ENCODE assay signal across 8 cellular contexts in genomic region chr1:202315576-202316168, GRCh38. TPM values are rescaled to one million over a fixed set of nuclear protein-coding genes. Genes with fewer than 3 reads are reported as not detected.
DNase-seq lines count a peak whose midpoint lies in the region; ATAC-seq and TF ChIP-seq lines count a peak whose summit lies in the region.

No MANE protein-coding gene starts in this region.

- DNase-seq in AG09309 (ENCODE audit: low read depth) (no peak), NCI-H1930 (lab: John Stamatoyannopoulos, UW) (peak; percentile 49 to 73), T1000 (lab: John Stamatoyannopoulos, UW) (peak; percentile 53), ascending aorta (ENCODE audit: low spot score in 2 of 2) (peak in 1 of 2 donors; percentile 83), hepatocyte (ENCODE audit: low spot score) (peak; percentile 91), gastrocnemius medialis (peak; percentile 45 to 59)

- H4K20me1 ChIP-seq in hepatocyte (ENCODE audit: insufficient read depth, poor library complexity, severe bottlenecking), result no peaks in the 10 kb centered on the region

- H2AFZ ChIP-seq in hepatocyte, result no peak overlapping the region

- ATAC-seq in GM21576 (IDR thresholded peaks at IDR 0.05; ENCODE audit: unreplicated experiment) (peak; percentile 56), gastrocnemius medialis (peak; percentile 83 to 91), GM21381 (IDR thresholded peaks at IDR 0.05; ENCODE audit: unreplicated experiment) (no peak)

- intact Hi-C loops in ascending aorta (cut with DNase I) (loop anchor here (1.0 kb wide), 3 partner anchors 79 to 126 kb away; partner anchors contain the start of gene LGR6), gastrocnemius medialis (cut with DNase I; ENCODE audit: low total_unique reads) (loop anchor here (1.0 to 2.0 kb wide), 2 partner anchors 41 to 122 kb away; partner anchors contain the start of gene LGR6)

- TF ChIP-seq POLR2A in gastrocnemius medialis (IDR thresholded peaks at IDR 0.05), result no peak

- 24% methylated on average over 9 of the region's 9 CpGs for WGBS in hepatocyte (ENCODE audit: low lambda C conversion rate, missing lambda C conversion rate)

- no peaks in the 10 kb centered on the region for H3K9me2 ChIP-seq in hepatocyte (replicated peaks; ENCODE audit: insufficient read depth)

- in situ Hi-C loops in gastrocnemius medialis (cut with MboI; ENCODE audit: low sequenced_read_pairs in 4 of 4), result loop anchor here in 2 of 4 donors (10.0 to 25.0 kb wide), 2 partner anchors 121 to 397 kb away; partner anchors contain the start of genes LGR6 (in 2 of the 2) and SYT2 (in 1 of the 2)

- H3K36me3 ChIP-seq in ascending aorta (peaks cover 32 to 43% of the 10 kb centered on the region in 2 donors), hepatocyte (replicated peaks; ENCODE audit: insufficient read depth, low read depth) (no peaks in the 10 kb centered on the region), gastrocnemius medialis (no peaks in the 10 kb centered on the region)

- no peaks in the 10 kb centered on the region for H3K79me2 ChIP-seq in hepatocyte

- H3K4me2 ChIP-seq in hepatocyte, result no peak overlapping the region

- H3K9me3 ChIP-seq in ascending aorta (no peaks in the 10 kb centered on the region), hepatocyte (ENCODE audit: low read depth) (no peaks in the 10 kb centered on the region), gastrocnemius medialis (no peaks in the 10 kb centered on the region)

- H3K27ac ChIP-seq in ascending aorta (no peak overlapping the region), hepatocyte (no peak overlapping the region), gastrocnemius medialis (no peak overlapping the region)

- H3K4me1 ChIP-seq in ascending aorta (peaks cover 0 to 9% of the 10 kb centered on the region in 2 donors), hepatocyte (ENCODE audit: insufficient read depth) (no peaks in the 10 kb centered on the region), gastrocnemius medialis (peaks cover 0 to 4% of the 10 kb centered on the region in 2 donors)

- H3K27me3 ChIP-seq in ascending aorta (no peaks in the 10 kb centered on the region), hepatocyte (peaks cover 3% of the 10 kb centered on the region), gastrocnemius medialis (no peaks in the 10 kb centered on the region)

- H3K4me3 ChIP-seq in AG09309 (ENCODE audit: control insufficient read depth, low read depth, low read length) (no peak overlapping the region), ascending aorta (no peak overlapping the region), hepatocyte (no peak overlapping the region), gastrocnemius medialis (no peak overlapping the region)

- TF ChIP-seq CTCF in AG09309 (IDR thresholded peaks at IDR 0.05; ENCODE audit: control insufficient read depth, insufficient read depth, low read depth, low read length, missing control alignments) (peak; percentile 99), ascending aorta (IDR thresholded peaks at IDR 0.05) (peak; percentile 73 to 89 (median 88)), hepatocyte (IDR thresholded peaks at IDR 0.05; ENCODE audit: poor library complexity) (peak; percentile 96), gastrocnemius medialis (IDR thresholded peaks at IDR 0.05 in 4 of 5, conservative IDR thresholded peaks at IDR 0.05 in 1 of 5) (peak; percentile 70 to 91 (median 82))

RNA-seq across cellular contexts. Expression of gene UBE2T, which starts 26.1 kb away (rescaled TPM):
- total RNA-seq in ascending aorta (not detected), hepatocyte (7.8 and 18.9 TPM in 2 replicates), gastrocnemius medialis (10 to 100 TPM in 2 of 4 donors, 1 to 10 TPM in 2; 6.7 to 15.0 (median 10.1) TPM)
- 15.6 and 15.7 TPM in 2 replicates for polyA plus RNA-seq in hepatocyte

RNA-seq across cellular contexts. Expression of gene PPP1R12B, which starts 32.8 kb away (rescaled TPM):
- total RNA-seq in ascending aorta (404 TPM), hepatocyte (8.5 and 15.0 TPM in 2 replicates), gastrocnemius medialis (100 to 1,000 TPM; 127 to 207 (median 139) TPM)
- polyA plus RNA-seq in hepatocyte, result 8.1 and 12.3 TPM in 2 replicates
